In the genomic region with DNA sequence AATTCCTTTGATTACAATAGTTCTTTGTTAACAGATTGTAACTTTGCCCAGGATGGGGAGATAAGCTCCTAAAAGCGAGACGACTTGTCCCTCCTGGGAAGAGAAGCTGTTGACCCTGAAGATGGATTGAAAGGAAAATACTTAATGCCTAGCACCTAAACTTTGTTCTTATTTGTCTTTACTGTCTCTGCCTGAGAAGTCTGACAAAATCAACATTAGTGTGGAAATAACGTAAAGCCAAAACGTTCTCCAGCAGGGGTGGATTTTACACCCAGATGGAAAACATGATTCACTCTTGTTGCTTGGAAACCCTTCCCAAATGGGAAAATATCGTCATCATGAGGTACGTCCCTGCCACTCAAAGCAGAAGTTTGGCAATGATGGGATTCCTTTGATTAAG, we compare ENCODE assay signal across 13 cellular contexts.
DNase-seq lines count a peak whose midpoint lies in the region; TF ChIP-seq lines count a peak whose summit lies in the region.
"Had no signal": no experiment of that assay in that cellular context is flagged by ENCODE, and none has a peak within 500 bp of the region (broad histone marks: within the 10 kb centered on the region; RNA-seq: fewer than 3 reads in every experiment).

No MANE protein-coding gene starts in this region.

- no peak overlapping the region for H3K4me3 Mint-ChIP-seq in CD14-positive monocyte
- H3K4me3 Mint-ChIP-seq: stimulated activated effector memory CD8-positive, alpha-beta T cell treated with anti-CD3 and anti-CD28 coated beads, Interleukin-12 subunit alpha, Interleukin-12 subunit beta, amount 100 ng/mL, for 72 hours had no signal

- CTCF ChIA-PET in AG04449 (lab: Yijun Ruan, JAX), result interaction anchor here (0.8 to 1.9 kb wide), 3 partner anchors 9 to 111 kb away, joined by 3 to 5 read pairs (median 3); no protein-coding TSS in a partner anchor
- CTCF ChIA-PET in RWPE1 (lab: Yijun Ruan, JAX), result interaction anchor here (0.6 to 1.2 kb wide), 2 partner anchors 32 to 132 kb away, joined by 3 read pairs; no protein-coding TSS in a partner anchor

- no peak overlapping the region for H3K4me3 ChIP-seq in AG04449 (ENCODE audit: low read depth, low read length)
- H3K4me3 ChIP-seq: BLaER1, SJSA1 had no signal

- no peaks in the 10 kb centered on the region for H3K4me1 Mint-ChIP-seq in CD14-positive monocyte
- H3K4me1 Mint-ChIP-seq: stimulated activated effector memory CD8-positive, alpha-beta T cell treated with anti-CD3 and anti-CD28 coated beads, Interleukin-12 subunit alpha, Interleukin-12 subunit beta, amount 100 ng/mL, for 72 hours had no signal

- H3K27ac ChIP-seq in RWPE1, result no peak overlapping the region
- H3K27ac ChIP-seq: BLaER1, SJSA1 had no signal

- H3K36me3 Mint-ChIP-seq in CD14-positive monocyte, result no peaks in the 10 kb centered on the region
- H3K36me3 Mint-ChIP-seq: stimulated activated effector memory CD8-positive, alpha-beta T cell treated with anti-CD3 and anti-CD28 coated beads, Interleukin-12 subunit alpha, Interleukin-12 subunit beta, amount 100 ng/mL, for 72 hours had no signal

- POLR2A ChIA-PET in AG04449 (lab: Yijun Ruan, JAX) (no interaction called here), RWPE1 (lab: Yijun Ruan, JAX; ENCODE audit: low non-redundant PET) (no interaction called here)

- H3K27me3 Mint-ChIP-seq in CD14-positive monocyte (ENCODE audit: low read depth in 3 of 3), result peaks cover 0 to 2% (median 0%) of the 10 kb centered on the region in 3 donors

- intact Hi-C loops in CD14-positive monocyte (cut with micrococcal nuclease), result no loop called here

- no peak overlapping the region for H3K27ac Mint-ChIP-seq in CD14-positive monocyte
- H3K27ac Mint-ChIP-seq: activated T-helper 2 cell treated with anti-CD3 and anti-CD28 coated beads, Interferon-gamma antibody, Interleukin-2, Interleukin-4, amounts not matched to agents 10 μg/mL and 5 μg/mL and 100 μg/mL, durations not matched to agents 14 hours and 24 hours and 36 hours; stimulated activated effector memory CD8-positive, alpha-beta T cell treated with anti-CD3 and anti-CD28 coated beads, Interleukin-12 subunit alpha, Interleukin-12 subunit beta, amount 100 ng/mL, for 72 hours had no signal

- peak; percentile 24 for DNase-seq in AG04449 (ENCODE audit: low read depth, low spot score)
- peak; percentile 13 for DNase-seq in RWPE1 (ENCODE audit: low spot score)
- peak; percentile 88 for DNase-seq in fibroblast of gingiva (ENCODE audit: low read depth)
- DNase-seq in non-pigmented ciliary epithelial cell (ENCODE audit: low read depth), result peak; percentile 45
- no peak for DNase-seq in CD14-positive monocyte (ENCODE audit: low spot score)
- DNase-seq in NK-92 treated with Interleukin-12 subunit alpha and Interleukin-12 subunit beta, amount 100 ng/mL, for 24 hours (lab: John Stamatoyannopoulos, UW), result no peak
- no peak for DNase-seq in NCI-H1694 treated with DMSO at 0.1 percent for 48 hours (lab: John Stamatoyannopoulos, UW)
- no peak for DNase-seq in NCI-H446 treated with DMSO at 0.1 percent for 48 hours (lab: John Stamatoyannopoulos, UW)
- DNase-seq: HCEC 1CT had no signal

- peaks cover 0 to 4% (median 2%) of the 10 kb centered on the region in 7 donors for H3K9me3 Mint-ChIP-seq in CD14-positive monocyte
- H3K9me3 Mint-ChIP-seq: activated T-helper 2 cell treated with anti-CD3 and anti-CD28 coated beads, Interferon-gamma antibody, Interleukin-2, Interleukin-4, amounts not matched to agents 10 μg/mL and 5 μg/mL and 100 μg/mL, durations not matched to agents 14 hours and 24 hours and 36 hours; stimulated activated effector memory CD8-positive, alpha-beta T cell treated with anti-CD3 and anti-CD28 coated beads, Interleukin-12 subunit alpha, Interleukin-12 subunit beta, amount 100 ng/mL, for 72 hours had no signal

- TF ChIP-seq CTCF in AG04449 (IDR thresholded peaks at IDR 0.05; ENCODE audit: insufficient read depth, low read length, missing control alignments) (no peak), RWPE1 (conservative IDR thresholded peaks at IDR 0.05; ENCODE audit: low read depth) (no peak), CD14-positive monocyte (IDR thresholded peaks at IDR 0.05) (no peak)

Comparison
In these comparisons a context has a peak if more than half of its experiments do, and no peak if none do; other contexts are left out.
1. DNase-seq: peak in AG04449 (single experiment), RWPE1 (single experiment), fibroblast of gingiva (single experiment) and non-pigmented ciliary epithelial cell (single experiment); none in CD14-positive monocyte (single experiment), NK-92 treated with Interleukin-12 subunit alpha and Interleukin-12 subunit beta, amount 100 ng/mL, for 24 hours (single experiment), NCI-H1694 treated with DMSO at 0.1 percent for 48 hours (single experiment) and NCI-H446 treated with DMSO at 0.1 percent for 48 hours (single experiment).